10 cellular contexts compared by ENCODE assay signal in genomic region chr6:27477318-27478013, GRCh38. TPM values are rescaled to one million over a fixed set of nuclear protein-coding genes. Genes with fewer than 3 reads are reported as not detected.
DNase-seq lines count a peak whose midpoint lies in the region; ATAC-seq and TF ChIP-seq lines count a peak whose summit lies in the region.
"Had no signal": no experiment of that assay in that cellular context is flagged by ENCODE, and none has a peak within 500 bp of the region (broad histone marks: within the 10 kb centered on the region; RNA-seq: fewer than 3 reads in every experiment).

No MANE protein-coding gene starts in this region.

- no peak overlapping the region for H2AFZ ChIP-seq in IMR-90 (replicated peaks; ENCODE audit: low read length, poor library complexity)

- DNase-seq in CD4-positive, CD25-positive, alpha-beta regulatory T cell = no peak
- DNase-seq in IMR-90 (no peak), coronary artery (ENCODE audit: low spot score) (no peak), neural crest cell (ENCODE audit: low read depth, low spot score) (no peak), NCI-H1930 (lab: John Stamatoyannopoulos, UW) (no peak), cerebellar nuclear complex (lab: John Stamatoyannopoulos, UW) (no peak), Ammon's horn (ENCODE audit: low spot score) (no peak)
- DNase-seq: amniotic stem cell, GDM1 had no signal

- no peak for TF ChIP-seq CTCF in IMR-90 (conservative IDR thresholded peaks at IDR 0.05; ENCODE audit: low read depth, low read length)
- TF ChIP-seq CTCF in coronary artery (IDR thresholded peaks at IDR 0.05) = no peak
- TF ChIP-seq CTCF in neural crest cell (conservative IDR thresholded peaks at IDR 0.05) = no peak

- H4K5ac ChIP-seq in IMR-90 (ENCODE audit: low read depth, low read length) = no peak overlapping the region

- no peaks in the 10 kb centered on the region for H3K36me3 Mint-ChIP-seq in CD4-positive, CD25-positive, alpha-beta regulatory T cell
- peaks cover 4% of the 10 kb centered on the region for H3K36me3 Mint-ChIP-seq in neural crest cell (ENCODE audit: low read depth)

- H3K4me3 ChIP-seq in CD4-positive, CD25-positive, alpha-beta regulatory T cell (ENCODE audit: low read depth, low read length) = peak overlapping the region; percentile 99
- H3K4me3 ChIP-seq in IMR-90 (ENCODE audit: insufficient read depth, low read depth, low read length) (peak overlapping the region; percentile 54; the same call in 1 of the 2 replicates), coronary artery (peak overlapping the region; percentile 76)

- peaks cover 0 to 3% of the 10 kb centered on the region in 2 experiments; a peak in 2 of 4 replicates for H3K79me1 ChIP-seq in IMR-90 (ENCODE audit: low read depth in 1 of 2, low read length in 2 of 2)

- no peak overlapping the region for H3K18ac ChIP-seq in IMR-90 (ENCODE audit: low read depth, low read length)

- H2AK9ac ChIP-seq in IMR-90 (replicated peaks; ENCODE audit: low read depth, low read length, poor library complexity) = no peak overlapping the region

- H3K4me2 ChIP-seq in IMR-90 (ENCODE audit: low read depth, low read length) = peak overlapping the region; percentile 91

- no peak overlapping the region for H2BK15ac ChIP-seq in IMR-90 (ENCODE audit: low read depth, low read length)

- in situ Hi-C loops in IMR-90 (cut with MboI; ENCODE audit: low sequenced_read_pairs) = loop anchor here (10.0 to 25.0 kb wide), 3 partner anchors 313 to 1140 kb away; a partner anchor contains a TSS

- no peaks in the 10 kb centered on the region for H4K20me1 ChIP-seq in IMR-90 (ENCODE audit: insufficient read depth, low read length)

- H3K36me3 ChIP-seq in CD4-positive, CD25-positive, alpha-beta regulatory T cell (ENCODE audit: control insufficient read depth, insufficient read depth, low read length) = no peaks in the 10 kb centered on the region
- no peaks in the 10 kb centered on the region for H3K36me3 ChIP-seq in IMR-90 (ENCODE audit: control insufficient read depth, insufficient read depth, low read length)

- peak overlapping the region in 2 of 4 donors; percentile 28 to 64 for H3K4me3 Mint-ChIP-seq in CD4-positive, CD25-positive, alpha-beta regulatory T cell
- H3K4me3 Mint-ChIP-seq in neural crest cell = peak overlapping the region; percentile 67

- H3K27me3 Mint-ChIP-seq in CD4-positive, CD25-positive, alpha-beta regulatory T cell = no peaks in the 10 kb centered on the region
- peaks cover 37% of the 10 kb centered on the region for H3K27me3 Mint-ChIP-seq in neural crest cell (ENCODE audit: low read depth)

- TF ChIP-seq POLR2A in IMR-90 (IDR thresholded peaks at IDR 0.05; ENCODE audit: low read depth, low read length) = no peak

- intact Hi-C loops in IMR-90 (cut with micrococcal nuclease) = loop anchor here (2.0 to 10.0 kb wide), 9 partner anchors 25 to 1467 kb away; partner anchors contain the start of gene ZNF391

- WGBS in IMR-90 (ENCODE audit: extremely low coverage in 2 of 2, insufficient read length in 1 of 2), 2 experiments = 60% methylated on average over 2 of the region's 8 CpGs; no CpG with 5 or more reads in 1 of the 2 experiments

- peak overlapping the region; percentile 98 for H3K27ac ChIP-seq in CD4-positive, CD25-positive, alpha-beta regulatory T cell (ENCODE audit: insufficient read depth, low read length, poor library complexity, severe bottlenecking)
- H3K27ac ChIP-seq in IMR-90 (ENCODE audit: insufficient read depth, low read length) (no peak overlapping the region), coronary artery (no peak overlapping the region)

- dilution Hi-C loops in IMR-90 (cut with HindIII; ENCODE audit: low sequenced_read_pairs, unreplicated experiment) = no loop called here

- peak overlapping the region; percentile 32; the same call in 1 of the 2 replicates for H2BK20ac ChIP-seq in IMR-90 (ENCODE audit: low read depth, low read length)

- H2BK5ac ChIP-seq in IMR-90 (ENCODE audit: low read depth, low read length, poor library complexity, severe bottlenecking) = peak overlapping the region; percentile 63

- no peak overlapping the region for H2BK120ac ChIP-seq in IMR-90 (ENCODE audit: low read depth, low read length)

- H3K4ac ChIP-seq in IMR-90 (ENCODE audit: low read depth, low read length) = no peak overlapping the region

- H3K9me1 ChIP-seq in IMR-90 (ENCODE audit: insufficient read depth, low read length) = no peaks in the 10 kb centered on the region

- peak overlapping the region; percentile 41 to 68; a peak in 3 of 4 replicates for H4K8ac ChIP-seq in IMR-90 (ENCODE audit: low read depth in 2 of 2, low read length in 2 of 2)

- BruUV-seq in IMR-90 (replicated peaks; lab: Mats Ljungman, UMichigan) = no TSS peak

- 0 out of 2 replicates have a peak overlapping the region, but pooled peaks have one; percentile 42 for H3K56ac ChIP-seq in IMR-90 (ENCODE audit: extremely low read depth, insufficient read depth, low read length)

- H3K27ac Mint-ChIP-seq in CD4-positive, CD25-positive, alpha-beta regulatory T cell = peak overlapping the region in 1 of 3 donors; percentile 72
- no peak overlapping the region for H3K27ac Mint-ChIP-seq in neural crest cell (ENCODE audit: unreplicated experiment)

- H3K23ac ChIP-seq in IMR-90 (ENCODE audit: low read depth, low read length) = peak overlapping the region; percentile 62; the same call in 1 of the 2 replicates

- no peak for TF ChIP-seq RAD21 in IMR-90 (IDR thresholded peaks at IDR 0.05; ENCODE audit: low read length)

- peaks cover 26% of the 10 kb centered on the region for H3K4me1 ChIP-seq in CD4-positive, CD25-positive, alpha-beta regulatory T cell (ENCODE audit: control insufficient read depth, insufficient read depth, low read length, poor library complexity, severe bottlenecking)
- H3K4me1 ChIP-seq in IMR-90 (ENCODE audit: control insufficient read depth, insufficient read depth, low read length) = no peaks in the 10 kb centered on the region

- no peak overlapping the region for H2AK5ac ChIP-seq in IMR-90 (ENCODE audit: low read depth, low read length)

- H4K91ac ChIP-seq in IMR-90 (ENCODE audit: insufficient read depth, low read depth, low read length) = no peak overlapping the region

- POLR2A ChIA-PET in IMR-90 (lab: Charles Lee; ENCODE audit: unreplicated experiment) = interaction anchor here (0.6 kb wide), 1 partner anchor 264 kb away, joined by 3 read pairs; no protein-coding TSS in a partner anchor

- no peak for ATAC-seq in CD4-positive, CD25-positive, alpha-beta regulatory T cell (ENCODE audit: low read depth in 2 of 2)
- ATAC-seq in IMR-90 (ENCODE audit: low read depth) = no peak
- no peak for ATAC-seq in HG02610 (IDR thresholded peaks at IDR 0.05; ENCODE audit: unreplicated experiment)

- CTCF ChIA-PET in IMR-90 (lab: Yijun Ruan, JAX) = interaction anchor here (0.5 to 0.6 kb wide), 2 partner anchors 14 to 1437 kb away, joined by 3 read pairs; no protein-coding TSS in a partner anchor

- no peaks in the 10 kb centered on the region for H3K9me3 Mint-ChIP-seq in CD4-positive, CD25-positive, alpha-beta regulatory T cell
- no peaks in the 10 kb centered on the region for H3K9me3 Mint-ChIP-seq in neural crest cell

- H3K4me1 Mint-ChIP-seq in CD4-positive, CD25-positive, alpha-beta regulatory T cell = peaks cover under 1 to 11% (median 10%) of the 10 kb centered on the region in 4 donors
- peaks cover 5% of the 10 kb centered on the region for H3K4me1 Mint-ChIP-seq in neural crest cell

- no peaks in the 10 kb centered on the region for H3K9me3 ChIP-seq in CD4-positive, CD25-positive, alpha-beta regulatory T cell (ENCODE audit: control insufficient read depth in 2 of 2, low read length in 2 of 2)
- no peaks in the 10 kb centered on the region for H3K9me3 ChIP-seq in IMR-90 (ENCODE audit: control insufficient read depth, insufficient read depth, low read length)

- H3K14ac ChIP-seq in IMR-90 (replicated peaks; ENCODE audit: low read depth, low read length) = peak overlapping the region; percentile 68; the same call in 1 of the 2 replicates

- no peaks in the 10 kb centered on the region for H3K27me3 ChIP-seq in CD4-positive, CD25-positive, alpha-beta regulatory T cell (ENCODE audit: control insufficient read depth, insufficient read depth, low read length)
- no peaks in the 10 kb centered on the region for H3K27me3 ChIP-seq in IMR-90 (ENCODE audit: control insufficient read depth, insufficient read depth, low read length)

- H3K9ac ChIP-seq in IMR-90 (ENCODE audit: low read depth, low read length) = peak overlapping the region; percentile 72; the same call in 1 of the 2 replicates

TF ChIP-seq in IMR-90, 13 proteins besides CTCF, POLR2A, EP300 and RAD21 (continues in another document):
- TF ChIP-seq SMC3 (IDR thresholded peaks at IDR 0.05; ENCODE audit: low read depth, low read length) = no peak
- TF ChIP-seq ELK1 (IDR thresholded peaks at IDR 0.05; ENCODE audit: borderline replicate concordance, low read depth, low read length) = no peak
- no peak for TF ChIP-seq RCOR1 (IDR thresholded peaks at IDR 0.05; ENCODE audit: insufficient replicate concordance, low read length)
- no peak for TF ChIP-seq BHLHE40 (IDR thresholded peaks at IDR 0.05; ENCODE audit: low read depth, low read length)
- TF ChIP-seq CEBPB (IDR thresholded peaks at IDR 0.05; ENCODE audit: low read depth, low read length) = no peak
- TF ChIP-seq USF2 (IDR thresholded peaks at IDR 0.05; ENCODE audit: low read depth, low read length) = no peak
- no peak for TF ChIP-seq NFE2L2 (IDR thresholded peaks at IDR 0.05; ENCODE audit: low read depth, low read length)

RNA-seq across cellular contexts. Expression of gene ZNF184, which starts 4.6 kb away (rescaled TPM):
- total RNA-seq in CD4-positive, CD25-positive, alpha-beta regulatory T cell = 14.9 TPM
- polyA plus RNA-seq in CD4-positive, CD25-positive, alpha-beta regulatory T cell = 10 to 100 TPM in 1 of 4 donors, 1 to 10 TPM in 3; 6.1 to 13.1 (median 7.7) TPM
- 8.1 and 10.6 TPM in 2 replicates for total RNA-seq in IMR-90 (2012; rRNA removed)
- 2.0 and 2.8 TPM in 2 replicates for polyA plus RNA-seq in IMR-90 (2012; rRNA removed)
- polyA plus RNA-seq in IMR-90 (2012; cell fraction: cytosol; rRNA removed) = 0.26 and 0.49 TPM in 2 replicates
- 0.17 and 3.2 TPM in 2 replicates for polyA plus RNA-seq in IMR-90 (2012; cell fraction: nucleus; rRNA removed; ENCODE audit: low replicate concordance)
- 15.7 and 16.7 TPM in 2 replicates for total RNA-seq in neural crest cell
